In the genomic region with DNA sequence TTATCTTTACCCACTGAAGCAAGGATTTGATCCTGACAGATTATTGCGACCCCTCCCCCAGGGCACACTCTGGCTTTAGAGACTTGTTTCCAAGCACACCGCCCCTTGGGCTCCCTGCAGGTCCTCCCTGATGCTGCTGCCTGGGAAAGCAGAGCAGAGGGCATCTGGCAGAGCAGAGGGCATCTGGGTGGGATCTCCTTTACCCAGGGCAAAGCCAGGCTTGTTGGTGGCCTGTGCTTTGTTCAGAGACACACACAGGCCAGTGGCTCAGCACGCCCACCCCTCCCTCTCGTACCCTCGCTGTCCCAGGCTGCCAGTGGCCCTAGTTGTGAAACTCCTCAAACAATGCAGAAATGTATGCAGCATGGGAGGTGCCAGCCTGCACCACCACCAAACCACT, we compare ENCODE assay signal across 15 cellular contexts. TPM values are rescaled to one million over a fixed set of nuclear protein-coding genes. Genes with fewer than 3 reads are reported as not detected.
DNase-seq lines count a peak whose midpoint lies in the region; ATAC-seq, FAIRE-seq and TF ChIP-seq lines count a peak whose summit lies in the region.
"Had no signal": no experiment of that assay in that cellular context is flagged by ENCODE, and none has a peak within 500 bp of the region (broad histone marks: within the 10 kb centered on the region; RNA-seq: fewer than 3 reads in every experiment).

No MANE protein-coding gene starts in this region.

- DNase-seq in T-helper 1 cell (no peak), Karpas-422 (no peak), GM12878 (ENCODE audit: low read depth, low spot score) (no peak), gastrocnemius medialis (no peak), GM10248 (ENCODE audit: extremely low spot score) (no peak), DMS153 (lab: John Stamatoyannopoulos, UW) (no peak), GDM1 (lab: John Stamatoyannopoulos, UW) (no peak)
- DNase-seq: activated CD8-positive, alpha-beta memory T cell treated with anti-CD3 and anti-CD28 coated beads, Interleukin-2, amount 50 U/mL, for 4 hours; IMR-90; midbrain; NCI-H2081 treated with DMSO at 0.1 percent for 48 hours had no signal

- H3K4me3 Mint-ChIP-seq in T-helper 1 cell treated with Interleukin-12 subunit alpha and Interleukin-12 subunit beta and Interleukin-4 antibody, amounts not matched to agents 30 μg/mL and 1 μg/mL, for 36 hours: peak overlapping the region; percentile 96

- H3K4me2 ChIP-seq in Karpas-422 (ENCODE audit: low read depth, low read length, poor library complexity, severe bottlenecking) (no peak overlapping the region), GM12878 (ENCODE audit: control insufficient read depth, insufficient read depth) (peak overlapping the region; percentile 85)

- in situ Hi-C loops in GM12878 (cut with MboI): loop anchor here (5.0 to 25.0 kb wide), 4 partner anchors 104 to 1281 kb away; a partner anchor contains a TSS
- in situ Hi-C loops in gastrocnemius medialis (cut with MboI; ENCODE audit: low sequenced_read_pairs in 4 of 4): loop anchor here in 2 of 4 donors (10.0 to 25.0 kb wide), 2 partner anchors 63 to 369 kb away; no protein-coding TSS in a partner anchor

- H3K4me1 Mint-ChIP-seq in T-helper 1 cell treated with Interleukin-12 subunit alpha and Interleukin-12 subunit beta and Interleukin-4 antibody, amounts not matched to agents 30 μg/mL and 1 μg/mL, for 36 hours (ENCODE audit: low read depth): peaks cover 70% of the 10 kb centered on the region

- peak overlapping the region; percentile 40; the same call in 1 of the 2 replicates for H3K27ac ChIP-seq in Karpas-422 (ENCODE audit: low read length)
- H3K27ac ChIP-seq in GM12878 (ENCODE audit: control insufficient read depth, insufficient read depth): peak overlapping the region; percentile 62; the same call in 1 of the 2 replicates
- peak overlapping the region; percentile 82 to 99 (median 91) for H3K27ac ChIP-seq in gastrocnemius medialis

- 76% methylated on average over 5 of the region's 5 CpGs for WGBS in GM12878 (ENCODE audit: insufficient coverage, insufficient replicate concordance, low lambda C conversion rate, missing lambda C conversion rate)

- H3K4me1 ChIP-seq in Karpas-422 (ENCODE audit: low read length) (peaks cover 81% of the 10 kb centered on the region), GM12878 (ENCODE audit: control insufficient read depth, insufficient read depth, low read length) (peaks cover 55% of the 10 kb centered on the region), gastrocnemius medialis (peaks cover 70 to 71% of the 10 kb centered on the region in 2 donors)

- no peaks in the 10 kb centered on the region for H3K9me3 ChIP-seq in Karpas-422 (ENCODE audit: low read length)
- H3K9me3 ChIP-seq in GM12878 (replicated peaks; ENCODE audit: control insufficient read depth, insufficient read depth, low read length): no peaks in the 10 kb centered on the region
- no peaks in the 10 kb centered on the region for H3K9me3 ChIP-seq in gastrocnemius medialis
- H3K9me3 ChIP-seq: thoracic aorta had no signal

- SMC1A ChIA-PET in GM12878 (lab: Charles Lee; ENCODE audit: uncharacterized antibody, unreplicated experiment): interaction anchor here (1.2 kb wide), 1 partner anchor 68 kb away, joined by 3 read pairs; no protein-coding TSS in a partner anchor

- RAD21 ChIA-PET in GM12878 (lab: Charles Lee; ENCODE audit: unreplicated experiment): interaction anchor here (2.0 kb wide), 1 partner anchor 22 kb away, joined by 5 read pairs; no protein-coding TSS in a partner anchor

- H3K27me3 ChIP-seq in Karpas-422 (ENCODE audit: low read length) (no peaks in the 10 kb centered on the region), GM12878 (replicated peaks in 1 of 2; ENCODE audit: control insufficient read depth in 2 of 2, insufficient read depth in 2 of 2, low read length in 1 of 2) (no peaks in the 10 kb centered on the region), gastrocnemius medialis (no peaks in the 10 kb centered on the region)

- no peaks in the 10 kb centered on the region for H3K36me3 ChIP-seq in Karpas-422 (ENCODE audit: insufficient read depth, low read length)
- peaks cover 4 to 5% of the 10 kb centered on the region in 2 experiments; a peak in 3 of 4 replicates for H3K36me3 ChIP-seq in GM12878 (ENCODE audit: control insufficient read depth in 2 of 2, insufficient read depth in 2 of 2, low read length in 1 of 2)
- H3K36me3 ChIP-seq in gastrocnemius medialis: no peaks in the 10 kb centered on the region
- H3K36me3 ChIP-seq: thoracic aorta had no signal

- H3K9me2 ChIP-seq in Karpas-422 (replicated peaks; ENCODE audit: insufficient read depth, low read length): no peaks in the 10 kb centered on the region

- H3K9ac ChIP-seq in Karpas-422 (ENCODE audit: low read length) (no peak overlapping the region), GM12878 (ENCODE audit: control insufficient read depth, insufficient read depth, low read length) (peak overlapping the region; percentile 51; the same call in 1 of the 2 replicates)

- H3K27me3 Mint-ChIP-seq in T-helper 1 cell treated with Interleukin-12 subunit alpha and Interleukin-12 subunit beta and Interleukin-4 antibody, amounts not matched to agents 30 μg/mL and 1 μg/mL, for 36 hours (ENCODE audit: low read depth): no peaks in the 10 kb centered on the region

- no peak for FAIRE-seq in GM12878 (lab: Jason Lieb, UNC)
- FAIRE-seq: A204.1, bronchial epithelial cell had no signal

- H3K9me3 Mint-ChIP-seq in T-helper 1 cell treated with Interleukin-12 subunit alpha and Interleukin-12 subunit beta and Interleukin-4 antibody, amounts not matched to agents 30 μg/mL and 1 μg/mL, for 36 hours: no peaks in the 10 kb centered on the region

- ATAC-seq in GM12878 (no peak), gastrocnemius medialis (no peak)

- H3K36me3 Mint-ChIP-seq in T-helper 1 cell treated with Interleukin-12 subunit alpha and Interleukin-12 subunit beta and Interleukin-4 antibody, amounts not matched to agents 30 μg/mL and 1 μg/mL, for 36 hours (ENCODE audit: low read depth): peaks cover 38% of the 10 kb centered on the region

- TF ChIP-seq POLR2A in GM12878 (IDR thresholded peaks at IDR 0.05; ENCODE audit: low read depth, low read length) (peak; percentile 51; the same call in 1 of the 2 replicates), gastrocnemius medialis (IDR thresholded peaks at IDR 0.05) (no peak)

- intact Hi-C loops in GM12878 (cut with micrococcal nuclease; ENCODE audit: unreplicated experiment): no loop called here
- intact Hi-C loops in gastrocnemius medialis (cut with DNase I; ENCODE audit: low total_unique reads): no loop called here

- no peak overlapping the region for H3K4me3 ChIP-seq in Karpas-422 (ENCODE audit: low read length)
- peak overlapping the region; percentile 91 for H3K4me3 ChIP-seq in GM12878
- H3K4me3 ChIP-seq in gastrocnemius medialis: no peak overlapping the region
- H3K4me3 ChIP-seq: thoracic aorta had no signal

- H3K27ac Mint-ChIP-seq in T-helper 1 cell treated with Interleukin-12 subunit alpha and Interleukin-12 subunit beta and Interleukin-4 antibody, amounts not matched to agents 30 μg/mL and 1 μg/mL, for 36 hours: peak overlapping the region; percentile 73

- H2AFZ ChIP-seq in Karpas-422 (ENCODE audit: low read length) (no peak overlapping the region), GM12878 (ENCODE audit: control insufficient read depth, low read depth, low read length) (no peak overlapping the region)

- TF ChIP-seq RAD21 in GM12878 (IDR thresholded peaks at IDR 0.05; ENCODE audit: insufficient read depth, low read depth, low read length): no peak

- peaks cover 36% of the 10 kb centered on the region for H4K20me1 ChIP-seq in Karpas-422 (ENCODE audit: insufficient read depth, low read depth, low read length)
- H4K20me1 ChIP-seq in GM12878 (ENCODE audit: control insufficient read depth, insufficient read depth): peaks cover 8% of the 10 kb centered on the region

- POLR2A ChIA-PET in GM12878 (lab: Charles Lee) (no interaction called here), GM10248 (lab: Yijun Ruan, JAX) (no interaction called here)

- no peak for TF ChIP-seq CTCF in GM12878 (IDR thresholded peaks at IDR 0.05 in 2 of 3, conservative IDR thresholded peaks at IDR 0.05 in 1 of 3; ENCODE audit: control insufficient read depth in 2 of 3, extremely low read depth in 1 of 3, insufficient read depth in 1 of 3, low read depth in 3 of 3, low read length in 3 of 3)
- no peak for TF ChIP-seq CTCF in gastrocnemius medialis (IDR thresholded peaks at IDR 0.05 in 4 of 5, conservative IDR thresholded peaks at IDR 0.05 in 1 of 5)
- TF ChIP-seq CTCF in GM10248 (IDR thresholded peaks at IDR 0.05; ENCODE audit: control extremely low read depth, extremely low read depth, low read depth, missing control alignments): no peak

- no TSS peak for BruUV-seq in GM12878 (replicated peaks; lab: Mats Ljungman, UMichigan)

- peaks cover 77% of the 10 kb centered on the region for H3K79me2 ChIP-seq in Karpas-422 (ENCODE audit: low read length)
- peaks cover 93% of the 10 kb centered on the region for H3K79me2 ChIP-seq in GM12878 (ENCODE audit: control insufficient read depth, insufficient read depth, low read length)

- no peak for TF ChIP-seq EP300 in GM12878 (IDR thresholded peaks at IDR 0.05; ENCODE audit: borderline replicate concordance in 1 of 2, control insufficient read depth in 1 of 2, low read depth in 2 of 2, low read length in 2 of 2)

- CTCF ChIA-PET in GM12878 (lab: Yijun Ruan, JAX): interaction anchor here (1.5 to 2.2 kb wide), 3 partner anchors 22 to 157 kb away, joined by 5 to 10 read pairs (median 5); no protein-coding TSS in a partner anchor
- CTCF ChIA-PET in GM10248 (lab: Yijun Ruan, JAX): no interaction called here

TF ChIP-seq in GM12878, 131 proteins besides CTCF, POLR2A, EP300 and RAD21 (continues in another document):
- TF ChIP-seq HDGF (IDR thresholded peaks at IDR 0.05): no peak
- TF ChIP-seq POLR2AphosphoS5 (IDR thresholded peaks at IDR 0.05; ENCODE audit: low read length): peak; percentile 32; the same call in 1 of the 2 replicates

RNA-seq across cellular contexts. Expression of a gene that starts 4.8 kb away (rescaled TPM):
- 32.9 and 38.8 TPM in 2 replicates for total RNA-seq in Karpas-422 (2014; rRNA removed; shearing (Covaris generic); ENCODE audit: low replicate concordance)
- 47.3 and 48.6 TPM in 2 replicates for total RNA-seq in GM12878 (2013; cell fraction: nucleolus; rRNA removed)
- 49.3 and 51.8 TPM in 2 replicates for total RNA-seq in GM12878 (2014; rRNA removed)
- 64.7 and 65.1 TPM in 2 replicates for total RNA-seq in GM12878 (2014; rRNA removed; fragmentation: Illumina TruSeq; extraction: Trizol)
- total RNA-seq in GM12878 (2021): 109 and 112 TPM in 2 replicates
- 21.1 TPM for polyA plus RNA-seq in GM12878 (2011; ENCODE audit: low read depth)
- 71.9 and 72.0 TPM in 2 replicates for polyA plus RNA-seq in GM12878 (2011; rRNA removed)
- 40.2 and 46.9 TPM in 2 replicates for polyA plus RNA-seq in GM12878 (2011; cell fraction: cytosol; rRNA removed)
- 35.3 and 41.2 TPM in 2 replicates for polyA plus RNA-seq in GM12878 (2011; cell fraction: nucleus; rRNA removed)
- 50.2 and 70.7 TPM in 2 replicates for polyA plus RNA-seq in GM12878 (2012)
- 42.3 and 48.2 TPM in 2 replicates for polyA plus RNA-seq in GM12878 (2014; fragmentation: Illumina TruSeq; extraction: Trizol)
- 10 to 100 TPM; 31.1 to 63.1 TPM for polyA plus RNA-seq in GM12878 (2014; fragmentation: Nextera tagmentation; extraction: Ambion mirVana)
- 51.0 and 52.4 TPM in 2 replicates for polyA plus RNA-seq in GM12878 (2014; rRNA removed)
- polyA plus RNA-seq in GM12878 (2016; fragmentation: Nextera tagmentation; extraction: Ambion mirVana): 10 to 100 TPM; 20.3 to 24.4 TPM
- polyA minus RNA-seq in GM12878 (2011; rRNA and poly(A)+ RNA removed): 55.7 and 58.5 TPM in 2 replicates
- 23.3 and 37.1 TPM in 2 replicates for polyA minus RNA-seq in GM12878 (2011; cell fraction: cytosol; rRNA and poly(A)+ RNA removed)
- polyA minus RNA-seq in GM12878 (2011; cell fraction: nucleus; rRNA and poly(A)+ RNA removed): 10.3 and 17.7 TPM in 2 replicates
- 10 to 100 TPM; 18.3 to 50.2 (median 32.9) TPM for total RNA-seq in gastrocnemius medialis

Comparison
In these comparisons a context has a peak if more than half of its experiments do, and no peak if none do; other contexts are left out.
1. H3K27ac ChIP-seq: peak in every context shown above with its lines; median percentile 91 in gastrocnemius medialis; 62 in GM12878; 40 in Karpas-422.